25 cellular contexts compared by ENCODE assay signal in genomic region chr7:15358112-15358511, GRCh38.
"Had no signal": no experiment of that assay in that cellular context is flagged by ENCODE, and none has a peak within 500 bp of the region (broad histone marks: within the 10 kb centered on the region; RNA-seq: fewer than 3 reads in every experiment).

No MANE protein-coding gene starts in this region.

- FAIRE-seq: pancreas, urothelium cell line had no signal

- H3K4me1 ChIP-seq: pancreas, prostate gland, stomach, thyroid gland, tibial nerve, upper lobe of left lung, vagina had no signal

- H3K4me3 ChIP-seq: pancreas, prostate gland, skin epidermis, stomach, thoracic aorta, thyroid gland, tibial nerve, upper lobe of left lung, vagina had no signal

- ATAC-seq: naive thymus-derived CD8-positive, alpha-beta T cell; natural killer cell treated with Interleukin-12 subunit alpha and Interleukin-12 subunit beta and Interleukin-15 and Interleukin-18, amount 100 ng/mL, for 72 hours; pancreas; right cardiac atrium; sciatic nerve; stimulated activated effector memory CD8-positive, alpha-beta T cell treated with anti-CD3 and anti-CD28 coated beads, Interleukin-12 subunit alpha, Interleukin-12 subunit beta, amount 100 ng/mL, for 72 hours; stimulated activated naive B cell treated with anti-CD40 and anti-IgM and Interleukin-4, amounts not matched to agents 10 μg/mL and 1 μg/mL and 100 μg/mL, for 72 hours had no signal

- H3K27me3 ChIP-seq: neutrophil, pancreas, stomach, thyroid gland, tibial nerve, upper lobe of left lung, vagina had no signal

- H3K27ac ChIP-seq: neutrophil, pancreas, prostate gland, skin epidermis, stomach, thoracic aorta, thyroid gland, tibial nerve, upper lobe of left lung, vagina had no signal

- H3K36me3 ChIP-seq: neutrophil, pancreas, prostate gland, stomach, thoracic aorta, thyroid gland, tibial nerve, upper lobe of left lung, vagina had no signal

- DNase-seq: naive thymus-derived CD8-positive, alpha-beta T cell; nephron progenitor cell; nucleus accumbens; pancreas; right cardiac atrium; stimulated activated CD4-positive, alpha-beta T cell treated with anti-CD3 and anti-CD28 coated beads, Interleukin-15, amount 100 ng/mL, for 24 hours; stimulated activated CD4-positive, alpha-beta T cell treated with anti-CD3 and anti-CD28 coated beads, Interleukin-2, amount 100 ng/mL, for 24 hours; stimulated activated CD4-positive, alpha-beta T cell treated with anti-CD3 and anti-CD28 coated beads, Interleukin-2, amount 100 ng/mL, for 48 hours; stimulated activated CD4-positive, alpha-beta T cell treated with anti-CD3 and anti-CD28 coated beads, Interleukin-4, amount 100 ng/mL, for 24 hours; stimulated activated naive B cell treated with anti-CD40 and anti-IgM and Interleukin-4, amounts not matched to agents 10 μg/mL and 1 μg/mL and 100 μg/mL, for 72 hours; stimulated activated naive CD4-positive, alpha-beta T cell treated with Interleukin-2 at 50 U/mL for 16 hours; stomach; thyroid gland; trophoblast cell; upper lobe of left lung had no signal

- H3K9me3 ChIP-seq: neutrophil, pancreas, prostate gland, stomach, thoracic aorta, thyroid gland, tibial nerve, upper lobe of left lung, vagina had no signal
